ENCODE assay signal across 13 cellular contexts in genomic region chr13:35693142-35693784, GRCh38.
"Had no signal": no experiment of that assay in that cellular context is flagged by ENCODE, and none has a peak within 500 bp of the region (broad histone marks: within the 10 kb centered on the region; RNA-seq: fewer than 3 reads in every experiment).

No MANE protein-coding gene starts in this region.

- H3K4me1 ChIP-seq: parathyroid adenoma had no signal

- H3K9me3 Mint-ChIP-seq: activated B cell treated with CpG ODN at 0.5 μM for 24 hours; activated CD4-positive, alpha-beta T cell treated with anti-CD3 and anti-CD28 coated beads, Interleukin-2, amount 10 ng/mL, durations not matched to agents 7 days and 5 days; T-helper 2 cell treated with Interferon-gamma antibody and Interleukin-4, amounts not matched to agents 5 μg/mL and 100 μg/mL, for 36 hours had no signal

- H3K27ac ChIP-seq: dorsolateral prefrontal cortex, parathyroid adenoma, thoracic aorta had no signal

- H3K36me3 Mint-ChIP-seq: stimulated activated effector memory CD8-positive, alpha-beta T cell treated with anti-CD3 and anti-CD28 coated beads, Interleukin-12 subunit alpha, Interleukin-12 subunit beta, amount 100 ng/mL, for 72 hours had no signal

- H3K27me3 Mint-ChIP-seq: activated B cell treated with CpG ODN at 0.5 μM for 24 hours; activated CD4-positive, alpha-beta T cell treated with anti-CD3 and anti-CD28 coated beads, Interleukin-2, amount 10 ng/mL, durations not matched to agents 7 days and 5 days had no signal

- H3K9ac ChIP-seq: parathyroid adenoma had no signal

- H3K4me1 Mint-ChIP-seq: activated B cell treated with CpG ODN at 0.5 μM for 24 hours; activated CD4-positive, alpha-beta T cell treated with anti-CD3 and anti-CD28 coated beads, Interleukin-2, amount 10 ng/mL, durations not matched to agents 7 days and 5 days; stimulated activated effector memory CD8-positive, alpha-beta T cell treated with anti-CD3 and anti-CD28 coated beads, Interleukin-12 subunit alpha, Interleukin-12 subunit beta, amount 100 ng/mL, for 72 hours had no signal

- H3K4me3 ChIP-seq: dorsolateral prefrontal cortex, thoracic aorta had no signal

- H2AFZ ChIP-seq: parathyroid adenoma had no signal

- H3K4me3 Mint-ChIP-seq: activated B cell treated with CpG ODN at 0.5 μM for 24 hours; activated CD4-positive, alpha-beta T cell treated with anti-CD3 and anti-CD28 coated beads, Interleukin-2, amount 10 ng/mL, durations not matched to agents 7 days and 5 days; stimulated activated effector memory CD8-positive, alpha-beta T cell treated with anti-CD3 and anti-CD28 coated beads, Interleukin-12 subunit alpha, Interleukin-12 subunit beta, amount 100 ng/mL, for 72 hours; T-helper 2 cell treated with Interferon-gamma antibody and Interleukin-4, amounts not matched to agents 5 μg/mL and 100 μg/mL, for 36 hours had no signal

- H3K9me3 ChIP-seq: thoracic aorta had no signal

- H3K36me3 ChIP-seq: thoracic aorta had no signal

- DNase-seq: activated B cell treated with CpG ODN at 0.5 μM for 24 hours; activated CD4-positive, alpha-beta T cell treated with anti-CD3 and anti-CD28 coated beads, Interleukin-2, amount 10 ng/mL, durations not matched to agents 7 days and 5 days; activated naive CD4-positive, alpha-beta T cell; aorta; dorsolateral prefrontal cortex; foreskin melanocyte; kidney glomerular epithelial cell; stimulated activated CD4-positive, alpha-beta T cell treated with anti-CD3 and anti-CD28 coated beads, Interleukin-12 subunit alpha, Interleukin-12 subunit beta, amount 100 ng/mL, for 4 hours; stimulated activated CD4-positive, alpha-beta T cell treated with anti-CD3 and anti-CD28 coated beads, Interleukin-2, amount 100 ng/mL, for 24 hours had no signal

- ATAC-seq: stimulated activated effector memory CD8-positive, alpha-beta T cell treated with anti-CD3 and anti-CD28 coated beads, Interleukin-12 subunit alpha, Interleukin-12 subunit beta, amount 100 ng/mL, for 72 hours had no signal

- H3K27ac Mint-ChIP-seq: activated B cell treated with CpG ODN at 0.5 μM for 24 hours; activated CD4-positive, alpha-beta T cell treated with anti-CD3 and anti-CD28 coated beads, Interleukin-2, amount 10 ng/mL, durations not matched to agents 7 days and 5 days; stimulated activated effector memory CD8-positive, alpha-beta T cell treated with anti-CD3 and anti-CD28 coated beads, Interleukin-12 subunit alpha, Interleukin-12 subunit beta, amount 100 ng/mL, for 72 hours; T-helper 2 cell treated with Interferon-gamma antibody and Interleukin-4, amounts not matched to agents 5 μg/mL and 100 μg/mL, for 36 hours had no signal

- H3K79me2 ChIP-seq: parathyroid adenoma had no signal
